Comparison of ENCODE assay signal across 14 cellular contexts in the genomic region with DNA sequence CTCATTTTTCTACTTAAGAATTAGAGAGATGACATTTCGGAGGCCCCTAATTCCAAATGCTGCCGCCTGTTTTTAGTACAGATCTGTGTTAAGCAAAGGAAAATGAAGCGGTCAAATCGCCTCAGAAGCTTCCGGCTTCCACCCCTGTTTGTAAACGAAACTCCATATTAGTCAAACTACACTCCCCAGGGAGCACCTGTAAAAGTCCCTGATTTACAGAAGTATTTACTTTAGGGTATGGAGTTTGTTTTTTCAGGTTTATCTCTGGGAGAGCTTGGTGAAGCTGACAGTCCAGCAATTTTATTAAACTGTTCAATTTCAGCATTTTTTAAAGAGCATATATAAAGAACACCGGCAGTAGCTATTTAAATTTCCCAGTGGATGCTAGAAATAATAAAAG.
"Had no signal": no experiment of that assay in that cellular context is flagged by ENCODE, and none has a peak within 500 bp of the region (broad histone marks: within the 10 kb centered on the region; RNA-seq: fewer than 3 reads in every experiment).

No MANE protein-coding gene starts in this region.

- DNase-seq: activated CD4-positive, alpha-beta T cell treated with anti-CD3 and anti-CD28 coated beads for 48 hours; activated CD8-positive, alpha-beta memory T cell treated with anti-CD3 and anti-CD28 coated beads, Interleukin-2, amount 50 U/mL, for 48 hours; activated CD8-positive, alpha-beta T cell treated with anti-CD3 and anti-CD28 coated beads, Interleukin-2, amount 10 ng/mL, durations not matched to agents 7 days and 5 days; activated naive CD4-positive, alpha-beta T cell treated with anti-CD3 and anti-CD28 coated beads, Interleukin-2, amount 10 ng/mL, durations not matched to agents 7 days and 5 days; erythroblast; hippocampal formation; kidney glomerular epithelial cell; spleen; stimulated activated CD4-positive, alpha-beta T cell treated with anti-CD3 and anti-CD28 coated beads, Interleukin-1b, Interleukin-23, amount 100 ng/mL, for 48 hours; stimulated activated naive B cell treated with anti-CD40 and anti-IgM and Interleukin-4, amounts not matched to agents 10 μg/mL and 1 μg/mL and 100 μg/mL, for 72 hours had no signal

- ATAC-seq: activated CD8-positive, alpha-beta T cell treated with anti-CD3 and anti-CD28 coated beads, Interleukin-2, amount 10 ng/mL, durations not matched to agents 7 days and 5 days; sciatic nerve; stimulated activated naive B cell treated with anti-CD40 and anti-IgM and Interleukin-4, amounts not matched to agents 10 μg/mL and 1 μg/mL and 100 μg/mL, for 72 hours; WTC11 had no signal

- H3K27ac ChIP-seq: spleen, tibial nerve, vagina had no signal
